ENCODE assay signal across 10 cellular contexts in the genomic region with DNA sequence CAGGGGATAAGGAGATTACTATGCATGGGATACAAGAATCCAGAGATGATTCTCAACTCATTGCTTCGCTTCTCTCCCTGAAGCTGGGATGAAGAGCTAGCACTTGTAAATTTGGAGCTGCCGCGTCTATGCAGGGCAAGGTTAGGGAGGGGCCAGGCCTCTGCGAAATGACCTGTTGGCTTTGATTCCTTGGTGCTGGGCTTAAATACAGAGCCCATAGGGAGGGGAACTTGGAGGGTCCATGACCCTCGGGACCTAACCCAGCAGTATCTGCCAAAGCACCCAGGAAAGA. TPM values are rescaled to one million over a fixed set of nuclear protein-coding genes. Genes with fewer than 3 reads are reported as not detected.
DNase-seq lines count a peak whose midpoint lies in the region; ATAC-seq, FAIRE-seq and TF ChIP-seq lines count a peak whose summit lies in the region.
"Had no signal": no experiment of that assay in that cellular context is flagged by ENCODE, and none has a peak within 500 bp of the region (broad histone marks: within the 10 kb centered on the region; RNA-seq: fewer than 3 reads in every experiment).

No MANE protein-coding gene starts in this region.

- no peak overlapping the region for H3K23ac ChIP-seq in H1 (ENCODE audit: insufficient read length)

- intact Hi-C loops in HepG2 (cut with micrococcal nuclease; ENCODE audit: unreplicated experiment): no loop called here

- no peaks in the 10 kb centered on the region for H3K9me3 ChIP-seq in liver (ENCODE audit: control insufficient read depth in 4 of 4, low read length in 3 of 4)
- H3K9me3 ChIP-seq in HepG2 (ENCODE audit: low read length): no peaks in the 10 kb centered on the region
- no peaks in the 10 kb centered on the region for H3K9me3 ChIP-seq in H1 (ENCODE audit: insufficient read depth in 2 of 2, low read depth in 1 of 2, low read length in 1 of 2)
- H3K9me3 ChIP-seq in muscle layer of duodenum (ENCODE audit: control insufficient read depth in 1 of 2, low read length in 2 of 2): no peaks in the 10 kb centered on the region
- H3K9me3 ChIP-seq in effector memory CD4-positive, alpha-beta T cell (ENCODE audit: control insufficient read depth, low read length): no peaks in the 10 kb centered on the region

- FAIRE-seq in HepG2 (lab: Jason Lieb, UNC) (no peak), H1 (lab: Jason Lieb, UNC) (no peak)

- no peaks in the 10 kb centered on the region for H3K79me1 ChIP-seq in H1 (ENCODE audit: low read depth, low read length)

- peaks cover 0 to 12% (median 6%) of the 10 kb centered on the region in 4 donors for H3K27me3 ChIP-seq in liver (ENCODE audit: control insufficient read depth in 4 of 4, insufficient read depth in 4 of 4, low read length in 3 of 4)
- H3K27me3 ChIP-seq in HepG2 (ENCODE audit: control insufficient read depth in 1 of 2, insufficient read depth in 2 of 2, low read length in 2 of 2): peaks cover 10 to 59% of the 10 kb centered on the region in 2 experiments
- H3K27me3 ChIP-seq in H1 (replicated peaks in 1 of 4; ENCODE audit: control insufficient read depth in 3 of 4, extremely low read depth in 1 of 4, insufficient read depth in 3 of 4, low read length in 3 of 4): peaks cover 51 to 74% (median 69%) of the 10 kb centered on the region in 4 experiments
- peaks cover 35% of the 10 kb centered on the region for H3K27me3 ChIP-seq in muscle layer of duodenum (ENCODE audit: low read depth, low read length)
- H3K27me3 ChIP-seq in effector memory CD4-positive, alpha-beta T cell (replicated peaks; ENCODE audit: control insufficient read depth, insufficient read depth, low read length, poor library complexity, severe bottlenecking): peaks cover 4% of the 10 kb centered on the region

- WGBS in liver: 4% methylated on average over 5 of the region's 5 CpGs
- WGBS in HepG2 (ENCODE audit: low lambda C conversion rate): 86% methylated on average over 3 of the region's 5 CpGs
- 4% methylated on average over 5 of the region's 5 CpGs; no CpG with 5 or more reads in 1 of the 2 experiments for WGBS in H1 (ENCODE audit: extremely low coverage in 1 of 2, insufficient coverage in 1 of 2, insufficient read length in 1 of 2, insufficient replicate concordance in 2 of 2, low coverage in 1 of 2, low lambda C conversion rate in 2 of 2, missing lambda C conversion rate in 1 of 2), 2 experiments

- no peak overlapping the region for H2BK5ac ChIP-seq in H1 (ENCODE audit: low read depth, low read length)

- no peaks in the 10 kb centered on the region for H3K36me3 ChIP-seq in liver (ENCODE audit: control insufficient read depth in 4 of 4, insufficient read depth in 3 of 4, low read depth in 1 of 4, low read length in 3 of 4)
- H3K36me3 ChIP-seq in HepG2 (replicated peaks in 1 of 2; ENCODE audit: control insufficient read depth in 1 of 2, insufficient read depth in 2 of 2, low read length in 2 of 2): no peaks in the 10 kb centered on the region
- H3K36me3 ChIP-seq in H1 (ENCODE audit: control insufficient read depth in 2 of 4, insufficient read depth in 4 of 4, low read length in 3 of 4): peaks cover 0 to 3% (median 0%) of the 10 kb centered on the region in 4 experiments; a peak in 1 of 8 replicates
- no peaks in the 10 kb centered on the region for H3K36me3 ChIP-seq in muscle layer of duodenum (ENCODE audit: control insufficient read depth in 1 of 2, insufficient read depth in 2 of 2, low read length in 2 of 2)
- no peaks in the 10 kb centered on the region for H3K36me3 ChIP-seq in effector memory CD4-positive, alpha-beta T cell (ENCODE audit: control insufficient read depth, insufficient read depth, low read length)

- no TSS peak for BruUV-seq in HepG2 (replicated peaks; lab: Mats Ljungman, UMichigan)

- no peak overlapping the region for H4K8ac ChIP-seq in H1 (ENCODE audit: extremely low read depth, insufficient read depth, low read length)

- no peak overlapping the region for H2AFZ ChIP-seq in HepG2 (ENCODE audit: low read length)
- H2AFZ ChIP-seq in H1 (ENCODE audit: low read length): peak overlapping the region; percentile 62; the same call in 1 of the 2 replicates

- H3K4me3 ChIP-seq in liver (ENCODE audit: low read depth in 1 of 3, low read length in 3 of 3) (peak overlapping the region in 2 of 3 donors; percentile 0 to 42), HepG2 (replicated peaks in 1 of 3; ENCODE audit: insufficient read depth in 1 of 3, low read depth in 2 of 3, low read length in 3 of 3) (no peak overlapping the region), H1 (ENCODE audit: extremely low read depth in 1 of 4, insufficient read depth in 2 of 4, low read depth in 3 of 4, low read length in 4 of 4) (peak overlapping the region; percentile 32 to 70 (median 45); a peak in 7 of 8 replicates), muscle layer of duodenum (ENCODE audit: low read depth in 1 of 2, low read length in 2 of 2) (peak overlapping the region; percentile 51 to 79)
- H3K4me3 ChIP-seq in effector memory CD4-positive, alpha-beta T cell (ENCODE audit: insufficient read depth, low read depth, low read length, poor library complexity, severe bottlenecking): no peak overlapping the region

- DNase-seq in HepG2 (ENCODE audit: low spot score): no peak
- DNase-seq in H1 (ENCODE audit: low read depth in 1 of 2, low spot score in 2 of 2): no peak
- DNase-seq in effector memory CD4-positive, alpha-beta T cell: no peak
- DNase-seq in activated gamma-delta T cell (lab: John Stamatoyannopoulos, UW): no peak
- no peak for DNase-seq in NCI-H226
- DNase-seq: activated naive CD4-positive, alpha-beta T cell treated with anti-CD3 and anti-CD28 coated beads, Interleukin-2, amount 50 U/mL, for 16 hours; RPMI8226 had no signal

- TF ChIP-seq EP300 in HepG2 (IDR thresholded peaks at IDR 0.05; ENCODE audit: low read depth in 2 of 2, low read length in 2 of 2) (no peak), HepG2 (CRISPR knock-in tag; IDR thresholded peaks at IDR 0.05; ENCODE audit: borderline replicate concordance) (no peak), H1 (IDR thresholded peaks at IDR 0.05; ENCODE audit: borderline replicate concordance in 1 of 2, low read depth in 2 of 2, low read length in 2 of 2) (no peak)

- POLR2A ChIA-PET in HepG2 (lab: Yijun Ruan, JAX): no interaction called here
- POLR2A ChIA-PET in H1 (lab: Charles Lee; ENCODE audit: partially characterized antibody): no interaction called here

- H3K9ac ChIP-seq in liver (ENCODE audit: low read depth in 1 of 2, low read length in 2 of 2): no peak overlapping the region
- no peak overlapping the region for H3K9ac ChIP-seq in HepG2 (ENCODE audit: insufficient read depth, low read depth, low read length)
- no peak overlapping the region for H3K9ac ChIP-seq in H1 (replicated peaks in 1 of 4; ENCODE audit: extremely low read depth in 1 of 4, low read depth in 3 of 4, low read length in 3 of 4)

- ATAC-seq in HepG2 (no peak), GM18498 (IDR thresholded peaks at IDR 0.05; ENCODE audit: unreplicated experiment) (no peak)

- H3K56ac ChIP-seq in H1 (replicated peaks; ENCODE audit: insufficient read length, low read depth, low read length): no peak overlapping the region

- no peak for TF ChIP-seq POLR2A in HepG2 (IDR thresholded peaks at IDR 0.05; ENCODE audit: insufficient read depth in 1 of 2, low read depth in 2 of 2, low read length in 2 of 2)
- no peak for TF ChIP-seq POLR2A in H1 (IDR thresholded peaks at IDR 0.05; ENCODE audit: control extremely low read depth in 1 of 2, low read depth in 2 of 2, low read length in 2 of 2)

- peaks cover 11 to 24% (median 21%) of the 10 kb centered on the region in 4 donors for H3K4me1 ChIP-seq in liver (ENCODE audit: control insufficient read depth in 4 of 4, insufficient read depth in 4 of 4, low read length in 3 of 4)
- H3K4me1 ChIP-seq in HepG2 (ENCODE audit: insufficient read depth, low read length): no peaks in the 10 kb centered on the region
- peaks cover 0 to 16% (median 4%) of the 10 kb centered on the region in 4 experiments; a peak in 3 of 7 replicates for H3K4me1 ChIP-seq in H1 (replicated peaks in 1 of 4; ENCODE audit: control insufficient read depth in 3 of 4, insufficient read depth in 4 of 4, low read length in 3 of 4)
- peaks cover 0 to 22% of the 10 kb centered on the region in 2 donors for H3K4me1 ChIP-seq in muscle layer of duodenum (ENCODE audit: control insufficient read depth in 1 of 2, insufficient read depth in 2 of 2, low read length in 2 of 2)
- H3K4me1 ChIP-seq in effector memory CD4-positive, alpha-beta T cell (ENCODE audit: control insufficient read depth, insufficient read depth, low read length, poor library complexity, severe bottlenecking): no peaks in the 10 kb centered on the region

- H2BK120ac ChIP-seq in H1 (replicated peaks; ENCODE audit: low read depth, low read length): no peak overlapping the region

- in situ Hi-C loops in HepG2 (cut with HindIII; ENCODE audit: extremely low pct_ligation_motif_present, low pct_unique_long_range_greater_than_20kb): no loop called here

- H3K23me2 ChIP-seq in H1 (ENCODE audit: low read depth, low read length): peaks cover 17% of the 10 kb centered on the region

- no peak overlapping the region for H4K5ac ChIP-seq in H1 (ENCODE audit: insufficient read length, low read depth, low read length)

- H3K4me2 ChIP-seq in HepG2 (ENCODE audit: low read depth, low read length): no peak overlapping the region
- H3K4me2 ChIP-seq in H1 (ENCODE audit: insufficient read depth in 1 of 2, low read depth in 2 of 2, low read length in 2 of 2): peak overlapping the region; percentile 96 to 98

- H2BK12ac ChIP-seq in H1 (ENCODE audit: low read depth, low read length): no peak overlapping the region

- TF ChIP-seq RAD21 in liver (IDR thresholded peaks at IDR 0.05): no peak
- no peak for TF ChIP-seq RAD21 in HepG2 (CRISPR knock-in tag; IDR thresholded peaks at IDR 0.05)
- no peak for TF ChIP-seq RAD21 in H1 (IDR thresholded peaks at IDR 0.05 in 1 of 2, conservative IDR thresholded peaks at IDR 0.05 in 1 of 2; ENCODE audit: low read depth in 2 of 2, low read length in 2 of 2)

- CTCF ChIA-PET in HepG2 (lab: Yijun Ruan, JAX; ENCODE audit: low intra/inter-chr PET ratio, low total read pairs): no interaction called here
- CTCF ChIA-PET in H1 (lab: Charles Lee; ENCODE audit: partially characterized antibody): interaction anchor here (1.0 to 2.6 kb wide), 7 partner anchors 9 to 111 kb away, joined by 3 to 14 read pairs (median 6); no protein-coding TSS in a partner anchor

- no peak overlapping the region for H4K91ac ChIP-seq in H1 (replicated peaks; ENCODE audit: insufficient read length, low read length)

- no peaks in the 10 kb centered on the region for H4K20me1 ChIP-seq in HepG2 (ENCODE audit: insufficient read depth, low read length)
- H4K20me1 ChIP-seq in H1 (replicated peaks in 1 of 2; ENCODE audit: control insufficient read depth in 1 of 2, insufficient read depth in 2 of 2, low read length in 2 of 2): peaks cover 0 to 5% of the 10 kb centered on the region in 2 experiments

- H2BK15ac ChIP-seq in H1 (ENCODE audit: low read length): no peak overlapping the region

- no peak overlapping the region for H3K18ac ChIP-seq in H1 (ENCODE audit: extremely low read depth, low read length)

- H2BK20ac ChIP-seq in H1 (ENCODE audit: low read length): no peak overlapping the region

- H3K14ac ChIP-seq in H1 (ENCODE audit: insufficient read length): no peak overlapping the region

- H2AK5ac ChIP-seq in H1 (ENCODE audit: low read depth, low read length): no peak overlapping the region

- H3K27ac ChIP-seq in liver (ENCODE audit: low read depth in 1 of 2, low read length in 2 of 2) (no peak overlapping the region), HepG2 (ENCODE audit: extremely low read length, insufficient read depth, low read length) (no peak overlapping the region), H1 (ENCODE audit: low read depth, low read length) (no peak overlapping the region), muscle layer of duodenum (ENCODE audit: low read length) (no peak overlapping the region)
- H3K27ac ChIP-seq in effector memory CD4-positive, alpha-beta T cell (ENCODE audit: insufficient read depth, low read length, poor library complexity, severe bottlenecking): no peak overlapping the region

- H3K4ac ChIP-seq in H1 (replicated peaks; ENCODE audit: insufficient read length, low read depth, low read length): no peak overlapping the region

- H3K79me2 ChIP-seq in HepG2 (ENCODE audit: insufficient read depth, low read length) (no peaks in the 10 kb centered on the region), H1 (ENCODE audit: control insufficient read depth in 1 of 2, insufficient read depth in 2 of 2, low read length in 2 of 2) (no peaks in the 10 kb centered on the region)

- no peak for TF ChIP-seq CTCF in liver (IDR thresholded peaks at IDR 0.05; ENCODE audit: low read depth, low read length, missing input control)
- no peak for TF ChIP-seq CTCF in HepG2 (CRISPR knock-in tag; IDR thresholded peaks at IDR 0.05)
- TF ChIP-seq CTCF in H1 (IDR thresholded peaks at IDR 0.05; ENCODE audit: control extremely low read depth in 1 of 3, insufficient read depth in 1 of 3, low read depth in 1 of 3, low read length in 3 of 3): no peak

RNA-seq across cellular contexts. Expression of a gene that starts 0.7 kb away (rescaled TPM):
- 1 to 10 TPM; 1.3 to 2.0 TPM for total RNA-seq in liver
- polyA plus RNA-seq in liver: 1 to 10 TPM; 1.1 to 2.0 TPM
- total RNA-seq in HepG2 (2016; rRNA removed; fragmentation: Illumina TruSeq; extraction: Trizol): not detected in 2 replicates
- not detected in 2 replicates for total RNA-seq in HepG2 (2016; cell fraction: cytosol; rRNA removed; fragmentation: Illumina TruSeq; extraction: Trizol; ENCODE audit: low read depth)
- total RNA-seq in HepG2 (2016; cell fraction: insoluble cytoplasmic fraction; rRNA removed; fragmentation: Illumina TruSeq; extraction: Trizol): not detected in 2 replicates
- total RNA-seq in HepG2 (2016; cell fraction: membrane; rRNA removed; fragmentation: Illumina TruSeq; extraction: Trizol): not detected in 2 replicates
- total RNA-seq in HepG2 (2016; cell fraction: nucleus; rRNA removed; fragmentation: Illumina TruSeq; extraction: Trizol): not detected in 2 replicates
- polyA plus RNA-seq in HepG2 (2011; rRNA removed): not detected in 2 replicates
- polyA plus RNA-seq in HepG2 (2011; cell fraction: cytosol; rRNA removed): not detected in 2 replicates
- polyA plus RNA-seq in HepG2 (2011; cell fraction: nucleus; rRNA removed): not detected in 2 replicates
- polyA plus RNA-seq in HepG2 (2012): not detected in 2 replicates
- polyA plus RNA-seq in HepG2 (2016; cell fraction: cytosol; fragmentation: Illumina TruSeq; extraction: Trizol; ENCODE audit: low read depth): not detected in 2 replicates
- not detected in 2 replicates for polyA plus RNA-seq in HepG2 (2016; cell fraction: insoluble cytoplasmic fraction; fragmentation: Illumina TruSeq; extraction: Trizol; ENCODE audit: low read depth)
- polyA plus RNA-seq in HepG2 (2016; cell fraction: membrane; fragmentation: Illumina TruSeq; extraction: Trizol; ENCODE audit: low read depth): not detected in 2 replicates
- not detected in 2 replicates for polyA plus RNA-seq in HepG2 (2016; cell fraction: nucleus; fragmentation: Illumina TruSeq; extraction: Trizol; ENCODE audit: insufficient read depth, low read depth)
- polyA minus RNA-seq in HepG2 (2011; rRNA and poly(A)+ RNA removed; ENCODE audit: low replicate concordance): 0.35 TPM in 1 of 2 replicates, not detected in the other
- not detected in 2 replicates for polyA minus RNA-seq in HepG2 (2011; cell fraction: cytosol; rRNA and poly(A)+ RNA removed)
- not detected in 2 replicates for polyA minus RNA-seq in HepG2 (2011; cell fraction: nucleus; rRNA and poly(A)+ RNA removed)
- total RNA-seq in H1 (2021; fragmentation: NEBNext Ultra II Directional; extraction: Animal tissue kit (Norgen Biotek cat#: 25700)): not detected in 2 replicates
- polyA plus RNA-seq in H1 (2011; rRNA removed): not detected in 2 replicates
- not detected for polyA plus RNA-seq in H1 (2011; cell fraction: cytosol; rRNA removed)
- polyA plus RNA-seq in H1 (2011; cell fraction: nucleus; rRNA removed): not detected
- 0.09 TPM in 1 of 4 replicates, not detected in the others for polyA plus RNA-seq in H1 (2012, experiment 1 of 2)
- polyA plus RNA-seq in H1 (2012, experiment 2 of 2): not detected
- polyA plus RNA-seq in H1 (2013, experiment 1 of 2): not detected
- polyA plus RNA-seq in H1 (2013, experiment 2 of 2): 0.02 TPM
- not detected in 2 replicates for polyA minus RNA-seq in H1 (2011; rRNA and poly(A)+ RNA removed)
- not detected for polyA minus RNA-seq in H1 (2011; cell fraction: cytosol; rRNA and poly(A)+ RNA removed)
- polyA minus RNA-seq in H1 (2011; cell fraction: nucleus; rRNA and poly(A)+ RNA removed): not detected

Comparison
In these comparisons a context has a peak if more than half of its experiments do, and no peak if none do; other contexts are left out.
1. H3K4me3 ChIP-seq: peak in liver (2 of 3), H1 (4 of 4) and muscle layer of duodenum (2 of 2); none in HepG2 (0 of 3) and effector memory CD4-positive, alpha-beta T cell (single experiment).